ENCODE assay signal across 20 cellular contexts in genomic region chr21:45252448-45252925, GRCh38. TPM values are rescaled to one million over a fixed set of nuclear protein-coding genes. Genes with fewer than 3 reads are reported as not detected.
DNase-seq lines count a peak whose midpoint lies in the region; ATAC-seq, FAIRE-seq and TF ChIP-seq lines count a peak whose summit lies in the region.
"Had no signal": no experiment of that assay in that cellular context is flagged by ENCODE, and none has a peak within 500 bp of the region (broad histone marks: within the 10 kb centered on the region; RNA-seq: fewer than 3 reads in every experiment).

No MANE protein-coding gene starts in this region.

- intact Hi-C loops in kidney (cut with DNase I): no loop called here
- intact Hi-C loops in Right ventricle myocardium inferior (cut with DNase I): no loop called here

- ATAC-seq in Right ventricle myocardium inferior (no peak), GM21360 (IDR thresholded peaks at IDR 0.05; ENCODE audit: unreplicated experiment) (no peak)
- ATAC-seq: CD8-positive, alpha-beta T cell; GM23338 had no signal

- no peak overlapping the region for H2AFZ ChIP-seq in H9 (ENCODE audit: low read length)
- no peak overlapping the region for H2AFZ ChIP-seq in neuronal stem cell (ENCODE audit: low read length)
- H2AFZ ChIP-seq: GM23338 had no signal

- TF ChIP-seq CTCF in H9 (conservative IDR thresholded peaks at IDR 0.05) (no peak), kidney (IDR thresholded peaks at IDR 0.05; ENCODE audit: borderline replicate concordance, extremely low read depth, insufficient read depth) (no peak)

- no peak overlapping the region for H2BK120ac ChIP-seq in H9 (ENCODE audit: low read depth, low read length, poor library complexity, severe bottlenecking)
- no peak overlapping the region for H2BK120ac ChIP-seq in neuronal stem cell (ENCODE audit: low read depth, low read length)

- H3K9ac ChIP-seq in H9 (ENCODE audit: extremely low read depth, insufficient read length, low read length) (no peak overlapping the region), kidney (ENCODE audit: low read length in 2 of 2) (no peak overlapping the region), neuronal stem cell (ENCODE audit: low read depth, low read length, poor library complexity) (no peak overlapping the region)
- H3K9ac ChIP-seq: BLaER1 had no signal

- no peak overlapping the region for H3K27ac Mint-ChIP-seq in H9
- H3K27ac Mint-ChIP-seq: B cell; CD4-positive, CD25-positive, alpha-beta regulatory T cell; CD8-positive, alpha-beta T cell; GM23338 had no signal

- H3K79me2 ChIP-seq in H9 (ENCODE audit: insufficient read depth, low read length): no peaks in the 10 kb centered on the region

- H3K36me3 ChIP-seq in kidney (ENCODE audit: control insufficient read depth in 1 of 2, insufficient read depth in 2 of 2, low read length in 2 of 2) (no peaks in the 10 kb centered on the region), neuronal stem cell (replicated peaks in 1 of 2; ENCODE audit: control insufficient read depth in 2 of 2, insufficient read depth in 2 of 2, low read length in 2 of 2) (no peaks in the 10 kb centered on the region)
- H3K36me3 ChIP-seq: BLaER1 had no signal

- H3K23ac ChIP-seq in H9 (ENCODE audit: insufficient read length, low read depth, low read length) (no peak overlapping the region), neuronal stem cell (ENCODE audit: low read depth, low read length, poor library complexity) (no peak overlapping the region)

- H2AK5ac ChIP-seq in H9 (ENCODE audit: insufficient read length, low read length) (no peak overlapping the region), neuronal stem cell (ENCODE audit: low read depth, low read length) (peak overlapping the region; percentile 42)

- H3K4me3 Mint-ChIP-seq in H9: no peak overlapping the region
- H3K4me3 Mint-ChIP-seq: B cell; CD4-positive, CD25-positive, alpha-beta regulatory T cell; CD8-positive, alpha-beta T cell; GM23338 had no signal

- no peak overlapping the region for H2BK20ac ChIP-seq in H9 (ENCODE audit: low read depth, low read length, poor library complexity, severe bottlenecking)

- H4K91ac ChIP-seq in H9 (ENCODE audit: insufficient read length, low read depth, low read length) (no peak overlapping the region), neuronal stem cell (ENCODE audit: low read depth, low read length, poor library complexity) (no peak overlapping the region)

- H3K79me1 ChIP-seq in H9 (ENCODE audit: insufficient read depth, low read depth, low read length, poor library complexity, severe bottlenecking) (no peaks in the 10 kb centered on the region), neuronal stem cell (ENCODE audit: low read depth, low read length) (peaks cover 2% of the 10 kb centered on the region)

- H2BK5ac ChIP-seq in H9 (ENCODE audit: insufficient read length, low read length): no peak overlapping the region
- no peak overlapping the region for H2BK5ac ChIP-seq in neuronal stem cell (ENCODE audit: low read length)

- no peak overlapping the region for H4K5ac ChIP-seq in H9 (ENCODE audit: insufficient read length, low read depth, low read length)

- no CpG with 5 or more reads among the region's 13 CpGs for WGBS in H9 (ENCODE audit: extremely low coverage, insufficient read length, low lambda C conversion rate)
- no CpG with 5 or more reads among the region's 13 CpGs for WGBS in neuronal stem cell (ENCODE audit: extremely low coverage in 2 of 2, insufficient read length in 2 of 2, insufficient replicate concordance in 1 of 2), 2 donors

- H3K23me2 ChIP-seq in H9 (ENCODE audit: insufficient read length, low read depth, low read length, poor library complexity, severe bottlenecking): peaks cover 2% of the 10 kb centered on the region

- H3K9me3 ChIP-seq in H9 (ENCODE audit: control insufficient read depth, low read depth, low read length) (no peaks in the 10 kb centered on the region), kidney (ENCODE audit: control insufficient read depth in 1 of 2, low read length in 2 of 2) (no peaks in the 10 kb centered on the region), neuronal stem cell (replicated peaks in 1 of 2; ENCODE audit: control insufficient read depth in 2 of 2, insufficient read depth in 1 of 2, low read depth in 1 of 2, low read length in 2 of 2) (peaks cover 2 to 19% of the 10 kb centered on the region in 2 donors)
- H3K9me3 ChIP-seq: Caco-2 had no signal

- H3K4me3 ChIP-seq in kidney (ENCODE audit: low read length in 2 of 2): no peak overlapping the region
- no peak overlapping the region for H3K4me3 ChIP-seq in neuronal stem cell (ENCODE audit: low read length in 2 of 2)
- H3K4me3 ChIP-seq: BLaER1, GM23338 had no signal

- H4K8ac ChIP-seq in H9 (replicated peaks; ENCODE audit: insufficient read length, low read depth, low read length) (no peak overlapping the region), neuronal stem cell (ENCODE audit: low read depth, low read length) (no peak overlapping the region)

- H3K27me3 Mint-ChIP-seq in H9 (ENCODE audit: low read depth): peaks cover 9% of the 10 kb centered on the region

- H3K56ac ChIP-seq in H9 (ENCODE audit: insufficient read length, low read depth, low read length): no peak overlapping the region

- H2BK15ac ChIP-seq in H9 (ENCODE audit: low read depth, low read length): no peak overlapping the region
- peak overlapping the region; percentile 64 for H2BK15ac ChIP-seq in neuronal stem cell (ENCODE audit: low read length)

- no peak for FAIRE-seq in kidney (lab: Jason Lieb, UNC)
- FAIRE-seq: G401.6, GM12892 had no signal

- DNase-seq in H9 (peak; percentile 16), kidney (peak; percentile 52), neuronal stem cell (ENCODE audit: low spot score) (no peak), ureter (ENCODE audit: low spot score) (peak; percentile 36), Right ventricle myocardium inferior (ENCODE audit: missing footprints) (no peak), Kasumi-1 (lab: John Stamatoyannopoulos, UW) (no peak)
- DNase-seq in stimulated activated CD4-positive, alpha-beta T cell treated with anti-CD3 and anti-CD28 coated beads, Interleukin-12 subunit alpha, Interleukin-12 subunit beta, amount 100 ng/mL, for 4 hours: no peak
- DNase-seq: Caco-2; CD4-positive, CD25-positive, alpha-beta regulatory T cell; DMS153; DND-41; HCEC 1CT had no signal

- H3K18ac ChIP-seq in H9 (ENCODE audit: insufficient read length, low read depth, low read length): no peak overlapping the region
- H3K18ac ChIP-seq in neuronal stem cell (ENCODE audit: low read length): peak overlapping the region; percentile 46

- no peak overlapping the region for H3T11ph ChIP-seq in H9 (ENCODE audit: low read length)

- peaks cover 3 to 11% of the 10 kb centered on the region in 2 experiments; a peak in 3 of 5 replicates for H3K9me3 Mint-ChIP-seq in H9
- H3K9me3 Mint-ChIP-seq: CD4-positive, CD25-positive, alpha-beta regulatory T cell; CD8-positive, alpha-beta T cell had no signal

- H3K4me1 ChIP-seq in H9 (ENCODE audit: insufficient read depth, low read length) (no peaks in the 10 kb centered on the region), kidney (ENCODE audit: control insufficient read depth in 1 of 2, insufficient read depth in 1 of 2, low read depth in 1 of 2, low read length in 2 of 2) (no peaks in the 10 kb centered on the region), neuronal stem cell (ENCODE audit: control insufficient read depth in 2 of 2, insufficient read depth in 1 of 2, low read depth in 1 of 2, low read length in 2 of 2) (peaks cover 13% of the 10 kb centered on the region in 2 donors)

- H3K14ac ChIP-seq in H9 (ENCODE audit: insufficient read depth, low read length) (no peak overlapping the region), neuronal stem cell (ENCODE audit: low read length) (peak overlapping the region; percentile 83)

- H2BK12ac ChIP-seq in H9 (ENCODE audit: insufficient read length, low read depth, low read length) (no peak overlapping the region), neuronal stem cell (ENCODE audit: low read length) (no peak overlapping the region)

- peaks cover 2 to 11% (median 6%) of the 10 kb centered on the region in 3 experiments; a peak in 6 of 7 replicates for H3K36me3 Mint-ChIP-seq in H9 (ENCODE audit: insufficient read depth in 1 of 3, low read depth in 3 of 3)
- H3K36me3 Mint-ChIP-seq: CD4-positive, CD25-positive, alpha-beta regulatory T cell; CD8-positive, alpha-beta T cell had no signal

- H3K4me2 ChIP-seq in H9 (ENCODE audit: insufficient read depth, insufficient read length, low read length): no peak overlapping the region
- H3K4me2 ChIP-seq in neuronal stem cell (ENCODE audit: insufficient read depth, low read length, poor library complexity, severe bottlenecking): no peak overlapping the region
- H3K4me2 ChIP-seq: GM23338 had no signal

- no peaks in the 10 kb centered on the region for H3K27me3 ChIP-seq in H9 (ENCODE audit: insufficient read depth, low read length)
- H3K27me3 ChIP-seq in neuronal stem cell (ENCODE audit: control insufficient read depth in 3 of 3, insufficient read depth in 3 of 3, low read depth in 1 of 3, low read length in 3 of 3): peaks cover 0 to 7% (median 0%) of the 10 kb centered on the region in 3 experiments
- H3K27me3 ChIP-seq: BLaER1 had no signal

- H3K4me1 Mint-ChIP-seq in H9: peaks cover 16 to 17% of the 10 kb centered on the region in 2 experiments

- no peak overlapping the region for H3K4ac ChIP-seq in H9 (ENCODE audit: low read depth, low read length)
- no peak overlapping the region for H3K4ac ChIP-seq in neuronal stem cell (ENCODE audit: low read length)

- H3K27ac ChIP-seq in H9 (ENCODE audit: insufficient read length, low read depth, low read length): no peak overlapping the region
- no peak overlapping the region for H3K27ac ChIP-seq in kidney (ENCODE audit: low read depth in 2 of 2, low read length in 2 of 2)
- no peak overlapping the region for H3K27ac ChIP-seq in neuronal stem cell (replicated peaks; ENCODE audit: low read length)
- H3K27ac ChIP-seq: BLaER1, C4-2B had no signal

- H4K20me1 ChIP-seq in H9 (ENCODE audit: control insufficient read depth, insufficient read depth, insufficient read length): no peaks in the 10 kb centered on the region
- H4K20me1 ChIP-seq: BLaER1 had no signal

RNA-seq across cellular contexts. Expression of gene POFUT2, which starts 35.2 kb away (rescaled TPM):
- total RNA-seq in H9 (2021) (32.1 and 34.8 TPM in 2 replicates), kidney (30.2 TPM), ureter (42.6 TPM), Right ventricle myocardium inferior (16.9 TPM)
- 18.3 TPM for polyA plus RNA-seq in kidney (ENCODE audit: insufficient read depth, low read depth, low replicate concordance)
- 33.3 TPM for polyA plus RNA-seq in neuronal stem cell (2013, experiment 1 of 2)
- polyA plus RNA-seq in neuronal stem cell (2013, experiment 2 of 2): 32.4 TPM

Comparison
In these comparisons a context has a peak if more than half of its experiments do, and no peak if none do; other contexts are left out.
1. DNase-seq: peak in H9 (single experiment), kidney (single experiment) and ureter (single experiment); none in neuronal stem cell (single experiment), Right ventricle myocardium inferior (single experiment), Kasumi-1 (0 of 2) and stimulated activated CD4-positive, alpha-beta T cell treated with anti-CD3 and anti-CD28 coated beads, Interleukin-12 subunit alpha, Interleukin-12 subunit beta, amount 100 ng/mL, for 4 hours (single experiment).